Comparison of ENCODE assay signal across 8 cellular contexts in the genomic region with DNA sequence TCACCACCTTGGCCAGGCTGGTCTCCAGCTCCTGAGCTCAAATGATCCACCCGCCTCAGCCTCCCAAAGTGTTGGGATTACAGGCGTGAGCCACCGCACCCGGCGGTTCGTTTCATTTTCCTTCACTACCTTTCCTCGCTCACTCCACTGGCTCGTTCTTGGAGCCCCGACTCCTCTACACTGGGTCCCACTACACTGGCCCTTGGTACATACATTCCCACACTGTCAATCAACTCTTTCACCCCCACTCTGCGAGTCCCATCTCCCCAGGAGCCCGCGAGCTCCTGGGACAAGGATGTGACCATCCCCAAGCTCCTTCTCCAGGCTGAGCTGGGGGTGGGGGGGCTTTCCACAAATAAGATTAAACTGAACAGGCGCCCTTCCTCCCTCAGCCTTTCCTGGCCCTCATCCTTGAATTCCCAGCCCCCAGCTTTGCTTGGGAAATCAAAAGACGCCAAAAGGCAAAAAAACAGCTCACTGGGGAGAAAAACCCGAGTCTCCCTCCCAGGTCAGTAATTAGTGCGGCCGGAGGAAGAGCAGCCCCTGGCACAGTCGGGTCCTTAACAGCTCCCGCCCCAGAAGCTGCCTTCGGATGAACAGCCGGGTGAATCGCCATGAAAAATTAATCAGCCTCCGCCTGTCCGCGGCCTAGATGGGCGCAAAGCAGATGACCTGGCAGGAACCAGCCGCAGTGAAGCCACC. TPM values are rescaled to one million over a fixed set of nuclear protein-coding genes. Genes with fewer than 3 reads are reported as not detected.
DNase-seq lines count a peak whose midpoint lies in the region; ATAC-seq and TF ChIP-seq lines count a peak whose summit lies in the region.

No MANE protein-coding gene starts in this region.

- DNase-seq in ovary: no peak
- DNase-seq in NCI-H1105 treated with DMSO at 0.1 percent for 48 hours (lab: John Stamatoyannopoulos, UW): no peak
- no peak for DNase-seq in MG63
- DNase-seq in DMS153 treated with DMSO at 0.1 percent for 48 hours (lab: John Stamatoyannopoulos, UW; ENCODE audit: unreplicated experiment): no peak
- no peak for DNase-seq in KG1 (lab: John Stamatoyannopoulos, UW)

- no peaks in the 10 kb centered on the region for H3K4me1 ChIP-seq in ectodermal cell (ENCODE audit: control insufficient read depth, insufficient read depth, low read length)
- peaks cover 6% of the 10 kb centered on the region for H3K4me1 ChIP-seq in ovary (ENCODE audit: insufficient read depth)

- TF ChIP-seq POLR2A in ovary (IDR thresholded peaks at IDR 0.05): no peak

- no peak overlapping the region for H3K27ac ChIP-seq in ectodermal cell (ENCODE audit: insufficient read depth, low read depth, low read length, poor library complexity, severe bottlenecking)
- no peak overlapping the region for H3K27ac ChIP-seq in ovary

- H3K27me3 ChIP-seq in ectodermal cell (ENCODE audit: control insufficient read depth, insufficient read depth, low read length, poor library complexity, severe bottlenecking): peaks cover 21% of the 10 kb centered on the region
- no peaks in the 10 kb centered on the region for H3K27me3 ChIP-seq in ovary
- H3K27me3 ChIP-seq in MG63: peaks cover 3% of the 10 kb centered on the region; the same call in 1 of the 2 replicates

- TF ChIP-seq EP300 in ovary (IDR thresholded peaks at IDR 0.05): no peak

- no peaks in the 10 kb centered on the region for H3K9me3 ChIP-seq in ectodermal cell (ENCODE audit: control insufficient read depth, low read length)
- no peaks in the 10 kb centered on the region for H3K9me3 ChIP-seq in ovary
- no peaks in the 10 kb centered on the region for H3K9me3 ChIP-seq in MG63

- no peak for TF ChIP-seq CTCF in ovary (IDR thresholded peaks at IDR 0.05)

- ATAC-seq in HG02852 (IDR thresholded peaks at IDR 0.05; ENCODE audit: unreplicated experiment): peak; percentile 10

- no peaks in the 10 kb centered on the region for H3K36me3 ChIP-seq in ectodermal cell (ENCODE audit: control insufficient read depth, insufficient read depth, low read length)
- H3K36me3 ChIP-seq in ovary: no peaks in the 10 kb centered on the region
- no peaks in the 10 kb centered on the region for H3K36me3 ChIP-seq in MG63

- intact Hi-C loops in ovary (cut with DNase I): loop anchor here (5.0 to 10.0 kb wide), 3 partner anchors 491 to 1403 kb away; no protein-coding TSS in a partner anchor

- 46 to 47% methylated on average over 27 of the region's 27 CpGs for WGBS in ectodermal cell, 2 experiments
- 36 to 47% (median 41%) methylated on average over 27 of the region's 27 CpGs for WGBS in ovary, 3 donors

- H3K4me3 ChIP-seq in GM08714 (ENCODE audit: low read length) (peak overlapping the region; percentile 44; the same call in 1 of the 2 replicates), ectodermal cell (ENCODE audit: insufficient read depth, low read depth, low read length) (peak overlapping the region; percentile 51), ovary (peak overlapping the region; percentile 34), MG63 (no peak overlapping the region)

RNA-seq across cellular contexts. Expression of a gene that starts 42.8 kb away (rescaled TPM):
- not detected for polyA plus RNA-seq in ectodermal cell (2013, experiment 1 of 4)
- polyA plus RNA-seq in ectodermal cell (2013, experiment 2 of 4): not detected
- not detected for polyA plus RNA-seq in ectodermal cell (2013, experiment 3 of 4)
- not detected for polyA plus RNA-seq in ectodermal cell (2013, experiment 4 of 4)
- 1 to 10 TPM; 1.3 to 3.1 (median 1.7) TPM for total RNA-seq in ovary
- polyA plus RNA-seq in ovary: 10 to 100 TPM in 1 of 2 donors, 1 to 10 TPM in 1; 2.4 to 13.8 TPM
- total RNA-seq in MG63 (2014; rRNA removed; shearing (Covaris generic); ENCODE audit: low replicate concordance): not detected in 2 replicates
